In the genomic region with DNA sequence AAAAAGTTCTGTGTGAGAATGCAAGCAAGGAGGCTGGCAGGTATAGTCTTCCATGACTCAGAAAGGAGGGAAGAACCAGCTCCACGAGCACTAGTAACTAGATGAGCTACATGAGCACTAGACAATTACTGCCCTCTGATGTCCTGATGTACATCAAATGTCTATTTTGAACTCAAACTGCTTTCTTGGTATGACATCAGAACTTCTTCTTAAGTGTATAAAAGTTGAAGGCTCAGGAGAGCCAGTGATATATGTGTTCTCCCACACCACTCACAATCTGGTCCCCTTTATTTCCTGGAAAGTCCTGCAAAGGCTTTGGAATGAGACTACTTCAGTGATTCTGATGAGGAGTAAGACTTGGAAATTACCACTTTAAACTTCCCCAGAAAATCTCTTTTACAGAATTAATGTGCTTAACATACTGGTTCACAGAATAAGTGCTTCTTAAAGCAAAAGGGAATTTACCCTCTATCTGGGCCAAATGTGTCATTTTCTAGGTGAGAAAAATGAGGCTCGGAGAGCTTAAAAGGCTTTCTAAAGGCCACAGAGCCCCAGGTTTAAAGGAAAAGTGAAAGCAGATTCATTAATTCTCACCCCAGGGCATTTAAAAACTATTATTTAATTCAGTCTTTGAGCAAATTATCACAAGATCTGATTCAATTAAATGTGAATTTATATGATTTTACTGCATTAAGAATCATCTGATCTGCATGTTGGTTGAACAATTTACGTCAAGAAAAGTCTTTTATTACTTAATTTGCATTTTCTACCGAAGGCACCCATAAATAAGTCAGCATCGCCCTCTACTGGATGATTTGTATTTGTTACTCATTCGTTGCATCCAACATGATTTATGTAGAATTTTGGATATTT, we compare ENCODE assay signal across 8 cellular contexts. TPM values are rescaled to one million over a fixed set of nuclear protein-coding genes. Genes with fewer than 3 reads are reported as not detected.
DNase-seq lines count a peak whose midpoint lies in the region; ATAC-seq, FAIRE-seq and TF ChIP-seq lines count a peak whose summit lies in the region.

No MANE protein-coding gene starts in this region.

- TF ChIP-seq RAD21 in liver (IDR thresholded peaks at IDR 0.05) = peak; percentile 94 to 95

- FAIRE-seq in G401.6 (lab: Jason Lieb, UNC) (peak; percentile 96), RCC 7860 (lab: Jason Lieb, UNC) (no peak)

- WGBS in liver = 4% methylated on average over 6 of the region's 6 CpGs

- no peaks in the 10 kb centered on the region for H3K27me3 ChIP-seq in liver (ENCODE audit: control insufficient read depth in 4 of 4, insufficient read depth in 4 of 4, low read length in 3 of 4)

- H3K4me1 ChIP-seq in liver (ENCODE audit: control insufficient read depth in 4 of 4, insufficient read depth in 4 of 4, low read length in 3 of 4) = peaks cover 0 to 8% (median 2%) of the 10 kb centered on the region in 4 donors

- ATAC-seq in GM21529 (IDR thresholded peaks at IDR 0.05; ENCODE audit: unreplicated experiment) = peak; percentile 55

- peak; percentile 44 for DNase-seq in LNCaP clone FGC (ENCODE audit: low read depth)
- DNase-seq in RCC 7860 (ENCODE audit: low spot score) = peak; percentile 5
- peak; percentile 50 for DNase-seq in cerebellum (ENCODE audit: low spot score)
- DNase-seq in superior temporal gyrus (ENCODE audit: extremely low spot score) = peak; percentile 96
- no peak for DNase-seq in HuH-7.5 (ENCODE audit: low spot score)

- no peaks in the 10 kb centered on the region for H3K9me3 ChIP-seq in liver (ENCODE audit: control insufficient read depth in 4 of 4, low read length in 3 of 4)

- H3K27ac ChIP-seq in liver (ENCODE audit: low read depth in 1 of 2, low read length in 2 of 2) = peak overlapping the region; percentile 15 to 46

- peak; percentile 67 for TF ChIP-seq CTCF in LNCaP clone FGC (IDR thresholded peaks at IDR 0.05; ENCODE audit: control insufficient read depth, extremely low read depth, insufficient read depth)
- TF ChIP-seq CTCF in liver (IDR thresholded peaks at IDR 0.05; ENCODE audit: low read depth, low read length, missing input control) = peak; percentile 79

- H3K9ac ChIP-seq in liver (ENCODE audit: low read depth in 1 of 2, low read length in 2 of 2) = peak overlapping the region; percentile 81 to 94

- H3K36me3 ChIP-seq in liver (ENCODE audit: control insufficient read depth in 4 of 4, insufficient read depth in 3 of 4, low read depth in 1 of 4, low read length in 3 of 4) = no peaks in the 10 kb centered on the region

- H3K4me3 ChIP-seq in LNCaP clone FGC (ENCODE audit: low read depth, low read length) (peak overlapping the region; percentile 31), liver (ENCODE audit: low read depth in 1 of 3, low read length in 3 of 3) (peak overlapping the region; percentile 46 to 56 (median 54))

TF ChIP-seq in liver, 16 proteins besides CTCF, POLR2A, EP300 and RAD21:
- no peak for TF ChIP-seq FOXA1 (IDR thresholded peaks at IDR 0.05)

RNA-seq across cellular contexts. Expression of a gene that starts 18.8 kb away (rescaled TPM):
- total RNA-seq in cerebellum = 48.2 TPM
- 100 to 1,000 TPM in 1 of 2 donors, 10 to 100 TPM in 1; 42.1 to 180 TPM for total RNA-seq in liver
- 10 to 100 TPM; 71.6 to 89.0 TPM for polyA plus RNA-seq in liver
